ENCODE assay signal across 11 cellular contexts in the genomic region with DNA sequence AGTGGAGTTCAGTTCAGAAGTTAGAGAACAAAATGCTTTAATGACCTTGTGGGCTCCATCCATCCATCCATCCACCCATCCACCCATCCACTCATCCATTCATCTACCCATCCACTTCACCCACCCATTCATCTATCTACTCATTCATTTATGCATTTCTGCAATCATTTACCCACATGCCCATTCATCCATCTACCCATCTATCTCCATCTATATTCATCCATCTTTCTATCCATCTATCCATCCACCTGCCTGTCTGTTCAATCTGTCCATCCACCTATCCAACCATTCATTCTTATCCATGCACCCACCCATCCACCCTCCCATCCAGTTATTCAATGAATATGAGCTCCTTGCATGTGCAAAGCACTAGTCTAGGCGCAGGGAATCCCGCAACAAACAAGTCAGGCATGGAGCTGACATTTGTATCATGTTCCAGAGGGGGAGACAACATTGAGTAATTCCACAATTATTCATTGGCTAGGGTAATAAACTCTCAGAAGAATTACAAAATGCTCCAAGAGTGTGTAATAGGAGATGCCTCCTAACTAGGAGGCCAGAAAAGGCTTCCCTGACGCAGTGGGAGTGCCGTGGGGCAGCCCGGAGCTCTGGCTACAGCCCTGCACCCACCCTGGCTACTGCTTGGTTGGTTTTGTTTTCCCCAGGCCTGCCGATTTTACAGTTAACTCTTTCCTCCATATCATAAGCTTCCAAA.
DNase-seq lines count a peak whose midpoint lies in the region; ATAC-seq and TF ChIP-seq lines count a peak whose summit lies in the region.
"Had no signal": no experiment of that assay in that cellular context is flagged by ENCODE, and none has a peak within 500 bp of the region (broad histone marks: within the 10 kb centered on the region; RNA-seq: fewer than 3 reads in every experiment).

No MANE protein-coding gene starts in this region.

- ATAC-seq in WTC11 (no peak), heart left ventricle (peak in 3 of 4 donors; percentile 56 to 70 (median 65))

- TF ChIP-seq POLR2A in heart left ventricle (IDR thresholded peaks at IDR 0.05) (no peak), prostate gland (IDR thresholded peaks at IDR 0.05) (no peak)

- H3K4me3 Mint-ChIP-seq in WTC11, result no peak overlapping the region
- H3K4me3 Mint-ChIP-seq in activated CD4-positive, alpha-beta T cell treated with anti-CD3 and anti-CD28 coated beads, Interleukin-2, amount 10 ng/mL, durations not matched to agents 24 days and 14 days, result no peak overlapping the region
- H3K4me3 Mint-ChIP-seq: activated CD4-positive, alpha-beta T cell treated with anti-CD3 and anti-CD28 coated beads, Interleukin-2, amount 10 ng/mL, durations not matched to agents 7 days and 5 days had no signal

- DNase-seq in ELR (ENCODE audit: low read depth) (peak; percentile 85), WTC11 (ENCODE audit: low spot score) (no peak), heart left ventricle (peak in 2 of 5 donors; percentile 59 to 74), prostate gland (ENCODE audit: low spot score) (no peak), posterior cingulate gyrus (no peak)
- no peak for DNase-seq in activated CD4-positive, alpha-beta T cell treated with anti-CD3 and anti-CD28 coated beads, Interleukin-2, amount 10 ng/mL, durations not matched to agents 24 days and 14 days
- no peak for DNase-seq in stimulated activated CD8-positive, alpha-beta memory T cell treated with anti-CD3 and anti-CD28 coated beads, Interleukin-4, amount 100 ng/mL, for 48 hours
- no peak for DNase-seq in activated CD4-positive, alpha-beta T cell treated with anti-CD3 and anti-CD28 coated beads for 48 hours
- DNase-seq: activated CD4-positive, alpha-beta T cell treated with anti-CD3 and anti-CD28 coated beads, Interleukin-2, amount 10 ng/mL, durations not matched to agents 7 days and 5 days; DMS79 treated with DMSO at 0.1 percent for 48 hours; NCI-H524 treated with DMSO at 0.1 percent for 48 hours had no signal

- peak overlapping the region; percentile 88 for H3K27ac Mint-ChIP-seq in WTC11
- no peak overlapping the region for H3K27ac Mint-ChIP-seq in activated CD4-positive, alpha-beta T cell treated with anti-CD3 and anti-CD28 coated beads, Interleukin-2, amount 10 ng/mL, durations not matched to agents 24 days and 14 days
- H3K27ac Mint-ChIP-seq: activated CD4-positive, alpha-beta T cell treated with anti-CD3 and anti-CD28 coated beads, Interleukin-2, amount 10 ng/mL, durations not matched to agents 7 days and 5 days had no signal

- peaks cover 3% of the 10 kb centered on the region for H3K36me3 Mint-ChIP-seq in WTC11
- H3K36me3 Mint-ChIP-seq in activated CD4-positive, alpha-beta T cell treated with anti-CD3 and anti-CD28 coated beads, Interleukin-2, amount 10 ng/mL, durations not matched to agents 24 days and 14 days (ENCODE audit: low read depth), result no peaks in the 10 kb centered on the region

- POLR2A ChIA-PET in WTC11 (lab: Charles Lee), result interaction anchor here (1.0 kb wide), 1 partner anchor 244 kb away, joined by 3 read pairs; no protein-coding TSS in a partner anchor

- peaks cover 17% of the 10 kb centered on the region for H3K9me3 Mint-ChIP-seq in WTC11
- no peaks in the 10 kb centered on the region for H3K9me3 Mint-ChIP-seq in activated CD4-positive, alpha-beta T cell treated with anti-CD3 and anti-CD28 coated beads, Interleukin-2, amount 10 ng/mL, durations not matched to agents 24 days and 14 days
- H3K9me3 Mint-ChIP-seq: activated CD4-positive, alpha-beta T cell treated with anti-CD3 and anti-CD28 coated beads, Interleukin-2, amount 10 ng/mL, durations not matched to agents 7 days and 5 days had no signal

- H3K27ac ChIP-seq in heart left ventricle (peak overlapping the region in 7 of 12 donors; percentile 14 to 79 (median 56)), prostate gland (peak overlapping the region; percentile 5 to 62)

- WGBS in heart left ventricle, 4 donors, result 55 to 69% (median 57%) methylated on average over 6 of the region's 6 CpGs
- 20% methylated on average over 6 of the region's 6 CpGs for WGBS in prostate gland

- H3K36me3 ChIP-seq in heart left ventricle (no peaks in the 10 kb centered on the region), prostate gland (no peaks in the 10 kb centered on the region)

- H3K27me3 Mint-ChIP-seq in WTC11 (ENCODE audit: low read depth), result no peaks in the 10 kb centered on the region
- peaks cover 2% of the 10 kb centered on the region for H3K27me3 Mint-ChIP-seq in activated CD4-positive, alpha-beta T cell treated with anti-CD3 and anti-CD28 coated beads, Interleukin-2, amount 10 ng/mL, durations not matched to agents 24 days and 14 days

- intact Hi-C loops in heart left ventricle (cut with DNase I) (loop anchor here in 1 of 10 donors (10.0 kb wide), 1 partner anchor 151 kb away; no protein-coding TSS in a partner anchor), prostate gland (cut with DNase I) (loop anchor here (2.0 to 10.0 kb wide), 6 partner anchors 36 to 245 kb away; a partner anchor contains a TSS), posterior cingulate gyrus (cut with DNase I) (no loop called here)
- intact Hi-C loops in activated CD4-positive, alpha-beta T cell treated with anti-CD3 and anti-CD28 coated beads, Interleukin-2, amount 10 ng/mL, durations not matched to agents 24 days and 14 days (cut with micrococcal nuclease), result no loop called here

- CTCF ChIA-PET in WTC11 (lab: Charles Lee), result interaction anchor here (0.5 to 1.2 kb wide), 4 partner anchors 17 to 533 kb away, joined by 3 read pairs; no protein-coding TSS in a partner anchor

- H3K27me3 ChIP-seq in heart left ventricle, result no peaks in the 10 kb centered on the region
- H3K27me3 ChIP-seq in prostate gland (replicated peaks; ENCODE audit: insufficient read depth), result no peaks in the 10 kb centered on the region

- TF ChIP-seq CTCF in WTC11 (IDR thresholded peaks at IDR 0.05) (no peak), heart left ventricle (IDR thresholded peaks at IDR 0.05) (no peak), prostate gland (IDR thresholded peaks at IDR 0.05) (no peak)

- H3K9me3 ChIP-seq in heart left ventricle, result peaks cover 0 to 6% (median 0%) of the 10 kb centered on the region in 12 donors
- H3K9me3 ChIP-seq in prostate gland, result no peaks in the 10 kb centered on the region

- peaks cover 47% of the 10 kb centered on the region for H3K4me1 Mint-ChIP-seq in WTC11
- no peaks in the 10 kb centered on the region for H3K4me1 Mint-ChIP-seq in activated CD4-positive, alpha-beta T cell treated with anti-CD3 and anti-CD28 coated beads, Interleukin-2, amount 10 ng/mL, durations not matched to agents 24 days and 14 days
- H3K4me1 Mint-ChIP-seq: activated CD4-positive, alpha-beta T cell treated with anti-CD3 and anti-CD28 coated beads, Interleukin-2, amount 10 ng/mL, durations not matched to agents 7 days and 5 days had no signal

- peaks cover 0 to 46% (median 19%) of the 10 kb centered on the region in 12 donors for H3K4me1 ChIP-seq in heart left ventricle
- H3K4me1 ChIP-seq in prostate gland (replicated peaks), result no peaks in the 10 kb centered on the region

- H3K4me3 ChIP-seq in heart left ventricle, result no peak overlapping the region
- no peak overlapping the region for H3K4me3 ChIP-seq in prostate gland

TF ChIP-seq in WTC11, 78 proteins besides CTCF, POLR2A, EP300 and RAD21:
- TF ChIP-seq JAZF1 (CRISPR knock-in tag; IDR thresholded peaks at IDR 0.05) (no peak), SOX15 (CRISPR knock-in tag; IDR thresholded peaks at IDR 0.05) (no peak), ZNF232 (CRISPR knock-in tag; IDR thresholded peaks at IDR 0.05) (no peak)
- TF ChIP-seq, protein P1, sequence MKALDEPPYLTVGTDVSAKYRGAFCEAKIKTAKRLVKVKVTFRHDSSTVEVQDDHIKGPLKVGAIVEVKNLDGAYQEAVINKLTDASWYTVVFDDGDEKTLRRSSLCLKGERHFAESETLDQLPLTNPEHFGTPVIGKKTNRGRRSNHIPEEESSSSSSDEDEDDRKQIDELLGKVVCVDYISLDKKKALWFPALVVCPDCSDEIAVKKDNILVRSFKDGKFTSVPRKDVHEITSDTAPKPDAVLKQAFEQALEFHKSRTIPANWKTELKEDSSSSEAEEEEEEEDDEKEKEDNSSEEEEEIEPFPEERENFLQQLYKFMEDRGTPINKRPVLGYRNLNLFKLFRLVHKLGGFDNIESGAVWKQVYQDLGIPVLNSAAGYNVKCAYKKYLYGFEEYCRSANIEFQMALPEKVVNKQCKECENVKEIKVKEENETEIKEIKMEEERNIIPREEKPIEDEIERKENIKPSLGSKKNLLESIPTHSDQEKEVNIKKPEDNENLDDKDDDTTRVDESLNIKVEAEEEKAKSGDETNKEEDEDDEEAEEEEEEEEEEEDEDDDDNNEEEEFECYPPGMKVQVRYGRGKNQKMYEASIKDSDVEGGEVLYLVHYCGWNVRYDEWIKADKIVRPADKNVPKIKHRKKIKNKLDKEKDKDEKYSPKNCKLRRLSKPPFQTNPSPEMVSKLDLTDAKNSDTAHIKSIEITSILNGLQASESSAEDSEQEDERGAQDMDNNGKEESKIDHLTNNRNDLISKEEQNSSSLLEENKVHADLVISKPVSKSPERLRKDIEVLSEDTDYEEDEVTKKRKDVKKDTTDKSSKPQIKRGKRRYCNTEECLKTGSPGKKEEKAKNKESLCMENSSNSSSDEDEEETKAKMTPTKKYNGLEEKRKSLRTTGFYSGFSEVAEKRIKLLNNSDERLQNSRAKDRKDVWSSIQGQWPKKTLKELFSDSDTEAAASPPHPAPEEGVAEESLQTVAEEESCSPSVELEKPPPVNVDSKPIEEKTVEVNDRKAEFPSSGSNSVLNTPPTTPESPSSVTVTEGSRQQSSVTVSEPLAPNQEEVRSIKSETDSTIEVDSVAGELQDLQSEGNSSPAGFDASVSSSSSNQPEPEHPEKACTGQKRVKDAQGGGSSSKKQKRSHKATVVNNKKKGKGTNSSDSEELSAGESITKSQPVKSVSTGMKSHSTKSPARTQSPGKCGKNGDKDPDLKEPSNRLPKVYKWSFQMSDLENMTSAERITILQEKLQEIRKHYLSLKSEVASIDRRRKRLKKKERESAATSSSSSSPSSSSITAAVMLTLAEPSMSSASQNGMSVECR (CRISPR knock-in tag; IDR thresholded peaks at IDR 0.05; ENCODE audit: borderline replicate concordance), result no peak
TF ChIP-seq in WTC11: peak in this region for 0.
